In genomic region chr5:62386824-62387223, GRCh38 we compare ENCODE assay signal across 12 cellular contexts. TPM values are rescaled to one million over a fixed set of nuclear protein-coding genes. Genes with fewer than 3 reads are reported as not detected.
DNase-seq lines count a peak whose midpoint lies in the region; ATAC-seq and TF ChIP-seq lines count a peak whose summit lies in the region.
"Had no signal": no experiment of that assay in that cellular context is flagged by ENCODE, and none has a peak within 500 bp of the region (broad histone marks: within the 10 kb centered on the region; RNA-seq: fewer than 3 reads in every experiment).

No MANE protein-coding gene starts in this region.

- H3K27me3 ChIP-seq in CD8-positive, alpha-beta memory T cell (ENCODE audit: insufficient read depth, low read length, poor library complexity, severe bottlenecking): no peaks in the 10 kb centered on the region
- no peaks in the 10 kb centered on the region for H3K27me3 ChIP-seq in OCI-LY3 (ENCODE audit: low read depth, low read length)
- no peaks in the 10 kb centered on the region for H3K27me3 ChIP-seq in dorsolateral prefrontal cortex
- H3K27me3 ChIP-seq in naive thymus-derived CD4-positive, alpha-beta T cell (ENCODE audit: control insufficient read depth in 2 of 2, insufficient read depth in 2 of 2, low read length in 2 of 2): no peaks in the 10 kb centered on the region

- H3K9ac ChIP-seq in OCI-LY3 (ENCODE audit: low read length): no peak overlapping the region

- no peak overlapping the region for H3K4me3 ChIP-seq in CD8-positive, alpha-beta memory T cell (ENCODE audit: low read length)
- no peak overlapping the region for H3K4me3 ChIP-seq in OCI-LY3 (ENCODE audit: low read length)
- H3K4me3 ChIP-seq in dorsolateral prefrontal cortex: no peak overlapping the region
- H3K4me3 ChIP-seq in naive thymus-derived CD4-positive, alpha-beta T cell (ENCODE audit: low read length): no peak overlapping the region
- no peak overlapping the region for H3K4me3 ChIP-seq in lower leg skin (ENCODE audit: low read depth, poor library complexity, severe bottlenecking)

- H3K4me1 Mint-ChIP-seq in CD8-positive, alpha-beta memory T cell: peaks cover 0 to 16% (median 0%) of the 10 kb centered on the region in 3 donors
- H3K4me1 Mint-ChIP-seq in naive thymus-derived CD4-positive, alpha-beta T cell: peaks cover 0 to 19% (median 0%) of the 10 kb centered on the region in 7 donors

- no peaks in the 10 kb centered on the region for H3K79me2 ChIP-seq in OCI-LY3 (ENCODE audit: low read length)

- H3K27me3 Mint-ChIP-seq in CD8-positive, alpha-beta memory T cell: no peaks in the 10 kb centered on the region
- H3K27me3 Mint-ChIP-seq in naive thymus-derived CD4-positive, alpha-beta T cell: no peaks in the 10 kb centered on the region

- no peak for TF ChIP-seq POLR2A in lower leg skin (IDR thresholded peaks at IDR 0.05)

- intact Hi-C loops in dorsolateral prefrontal cortex (cut with DNase I) (no loop called here), lower leg skin (cut with DNase I; ENCODE audit: low total_unique reads) (no loop called here)
- intact Hi-C loops in naive thymus-derived CD4-positive, alpha-beta T cell (cut with micrococcal nuclease): loop anchor here in 1 of 2 donors (2.0 kb wide), 1 partner anchor 14 kb away; no protein-coding TSS in a partner anchor

- TF ChIP-seq CTCF in OCI-LY3 (IDR thresholded peaks at IDR 0.05; ENCODE audit: low read depth, low read length): no peak
- TF ChIP-seq CTCF in dorsolateral prefrontal cortex (IDR thresholded peaks at IDR 0.05 in 54 of 56, conservative IDR thresholded peaks at IDR 0.05 in 2 of 56; ENCODE audit: low read depth in 1 of 56, partially characterized antibody in 56 of 56): no peak
- no peak for TF ChIP-seq CTCF in lower leg skin (IDR thresholded peaks at IDR 0.05)

- H3K9me3 Mint-ChIP-seq in CD8-positive, alpha-beta memory T cell: no peaks in the 10 kb centered on the region
- H3K9me3 Mint-ChIP-seq in naive thymus-derived CD4-positive, alpha-beta T cell: no peaks in the 10 kb centered on the region
- H3K9me3 Mint-ChIP-seq: T-helper 1 cell treated with Interleukin-12 subunit alpha and Interleukin-12 subunit beta and Interleukin-4 antibody, amounts not matched to agents 30 μg/mL and 1 μg/mL, for 36 hours had no signal

- H3K4me2 ChIP-seq in OCI-LY3 (ENCODE audit: low read length): no peak overlapping the region

- peak overlapping the region in 5 of 8 donors; percentile 30 to 81 (median 45) for H3K27ac Mint-ChIP-seq in CD8-positive, alpha-beta memory T cell
- H3K27ac Mint-ChIP-seq in naive thymus-derived CD4-positive, alpha-beta T cell: peak overlapping the region in 5 of 9 donors; percentile 14 to 40 (median 36)
- H3K27ac Mint-ChIP-seq: T-helper 1 cell treated with Interleukin-12 subunit alpha and Interleukin-12 subunit beta and Interleukin-4 antibody, amounts not matched to agents 30 μg/mL and 1 μg/mL, for 36 hours had no signal

- peaks cover 47% of the 10 kb centered on the region for H3K36me3 ChIP-seq in CD8-positive, alpha-beta memory T cell (ENCODE audit: insufficient read depth, low read length)
- H3K36me3 ChIP-seq in OCI-LY3 (replicated peaks; ENCODE audit: low read depth, low read length): peaks cover 32% of the 10 kb centered on the region
- H3K36me3 ChIP-seq in naive thymus-derived CD4-positive, alpha-beta T cell (ENCODE audit: control insufficient read depth in 2 of 3, insufficient read depth in 3 of 3, low read length in 3 of 3): peaks cover 20 to 71% (median 34%) of the 10 kb centered on the region in 3 experiments

- no peaks in the 10 kb centered on the region for H3K4me1 ChIP-seq in CD8-positive, alpha-beta memory T cell (ENCODE audit: insufficient read depth, low read length)
- H3K4me1 ChIP-seq in OCI-LY3 (ENCODE audit: low read length): peaks cover 9% of the 10 kb centered on the region
- H3K4me1 ChIP-seq in naive thymus-derived CD4-positive, alpha-beta T cell (ENCODE audit: control insufficient read depth in 2 of 2, insufficient read depth in 2 of 2, low read length in 2 of 2): no peaks in the 10 kb centered on the region

- ATAC-seq in naive thymus-derived CD4-positive, alpha-beta T cell: no peak
- no peak for ATAC-seq in HG02759 (IDR thresholded peaks at IDR 0.05; ENCODE audit: unreplicated experiment)
- ATAC-seq in GM19397 (IDR thresholded peaks at IDR 0.05; ENCODE audit: unreplicated experiment): no peak

- POLR2A ChIA-PET in CD8-positive, alpha-beta memory T cell (lab: Charles Lee): interaction anchor here (1.0 kb wide), 1 partner anchor 17 kb away, joined by 3 read pairs; the partner anchor contains the start of gene DIMT1
- POLR2A ChIA-PET in naive thymus-derived CD4-positive, alpha-beta T cell (lab: Charles Lee): interaction anchor here (1.0 kb wide), 1 partner anchor 9 kb away, joined by 3 read pairs; no protein-coding TSS in a partner anchor

- CTCF ChIA-PET in CD8-positive, alpha-beta memory T cell (lab: Charles Lee): interaction anchor here (1.0 kb wide), 1 partner anchor 8 kb away, joined by 3 read pairs; no protein-coding TSS in a partner anchor
- CTCF ChIA-PET in naive thymus-derived CD4-positive, alpha-beta T cell (lab: Charles Lee): no interaction called here

- no peak overlapping the region for H3K27ac ChIP-seq in CD8-positive, alpha-beta memory T cell (ENCODE audit: low read depth, low read length)
- H3K27ac ChIP-seq in OCI-LY3 (ENCODE audit: low read length) (peak overlapping the region; percentile 20; the same call in 1 of the 2 replicates), dorsolateral prefrontal cortex (peak overlapping the region in 37 of 59 donors; percentile 1 to 62 (median 26))
- H3K27ac ChIP-seq in naive thymus-derived CD4-positive, alpha-beta T cell (ENCODE audit: low read depth, low read length): no peak overlapping the region
- H3K27ac ChIP-seq: RWPE1 had no signal

- peaks cover 0 to 79% (median 10%) of the 10 kb centered on the region in 3 donors for H3K36me3 Mint-ChIP-seq in CD8-positive, alpha-beta memory T cell
- peaks cover 0 to 20% (median 12%) of the 10 kb centered on the region in 5 donors for H3K36me3 Mint-ChIP-seq in naive thymus-derived CD4-positive, alpha-beta T cell

- no peak overlapping the region for H3K4me3 Mint-ChIP-seq in CD8-positive, alpha-beta memory T cell
- H3K4me3 Mint-ChIP-seq in naive thymus-derived CD4-positive, alpha-beta T cell: no peak overlapping the region
- H3K4me3 Mint-ChIP-seq: T-helper 1 cell treated with Interleukin-12 subunit alpha and Interleukin-12 subunit beta and Interleukin-4 antibody, amounts not matched to agents 30 μg/mL and 1 μg/mL, for 36 hours had no signal

- peaks cover 4% of the 10 kb centered on the region; the same call in 1 of the 2 replicates for H4K20me1 ChIP-seq in OCI-LY3 (ENCODE audit: insufficient read depth, low read length)

- H2AFZ ChIP-seq in OCI-LY3 (ENCODE audit: low read depth, low read length): no peak overlapping the region

- no peaks in the 10 kb centered on the region for H3K9me3 ChIP-seq in CD8-positive, alpha-beta memory T cell (ENCODE audit: low read length)
- H3K9me3 ChIP-seq in OCI-LY3 (ENCODE audit: insufficient read depth, low read length): no peaks in the 10 kb centered on the region
- H3K9me3 ChIP-seq in naive thymus-derived CD4-positive, alpha-beta T cell (ENCODE audit: control insufficient read depth in 2 of 3, low read length in 3 of 3): no peaks in the 10 kb centered on the region

- DNase-seq in CD8-positive, alpha-beta memory T cell: no peak
- no peak for DNase-seq in dorsolateral prefrontal cortex
- DNase-seq in naive thymus-derived CD4-positive, alpha-beta T cell: no peak
- DNase-seq in lower leg skin (ENCODE audit: low spot score in 2 of 2): no peak
- DNase-seq in EL: no peak
- DNase-seq: midbrain, NCI-H82 had no signal

RNA-seq across cellular contexts. Expression of gene DIMT1, which starts 16.9 kb away (rescaled TPM):
- total RNA-seq in CD8-positive, alpha-beta memory T cell: 10 to 100 TPM; 54.4 to 58.9 TPM
- polyA plus RNA-seq in CD8-positive, alpha-beta memory T cell: 38.4 TPM
- 10 to 100 TPM in 112 of 120 experiments, 1 to 10 TPM in 8; 6.4 to 20.5 (median 13.4) TPM for total RNA-seq in dorsolateral prefrontal cortex
- total RNA-seq in naive thymus-derived CD4-positive, alpha-beta T cell: 10 to 100 TPM; 18.3 to 28.8 (median 21.3) TPM
- polyA plus RNA-seq in naive thymus-derived CD4-positive, alpha-beta T cell: 10 to 100 TPM; 47.3 to 60.6 TPM
- total RNA-seq in lower leg skin: 10 to 100 TPM; 13.4 to 18.9 (median 15.4) TPM

RNA-seq across cellular contexts. Expression of gene IPO11, which starts 25.7 kb away (rescaled TPM):
- 10 to 100 TPM; 70.0 to 74.7 TPM for total RNA-seq in CD8-positive, alpha-beta memory T cell
- 9.9 TPM for polyA plus RNA-seq in CD8-positive, alpha-beta memory T cell
- total RNA-seq in dorsolateral prefrontal cortex: 10 to 100 TPM; 28.9 to 55.7 (median 43.3) TPM
- 10 to 100 TPM; 22.1 to 29.0 (median 27.7) TPM for total RNA-seq in naive thymus-derived CD4-positive, alpha-beta T cell
- polyA plus RNA-seq in naive thymus-derived CD4-positive, alpha-beta T cell: 1 to 10 TPM; 5.9 to 6.4 TPM
- total RNA-seq in lower leg skin: 10 to 100 TPM; 12.9 to 21.8 (median 15.2) TPM

Comparison
In these comparisons a context has a peak if more than half of its experiments do, and no peak if none do; other contexts are left out.
1. H3K27ac ChIP-seq: peak in OCI-LY3 (single experiment) and dorsolateral prefrontal cortex (37 of 59); none in CD8-positive, alpha-beta memory T cell (single experiment) and naive thymus-derived CD4-positive, alpha-beta T cell (single experiment).